Comparison of ENCODE assay signal across 20 cellular contexts in the genomic region with DNA sequence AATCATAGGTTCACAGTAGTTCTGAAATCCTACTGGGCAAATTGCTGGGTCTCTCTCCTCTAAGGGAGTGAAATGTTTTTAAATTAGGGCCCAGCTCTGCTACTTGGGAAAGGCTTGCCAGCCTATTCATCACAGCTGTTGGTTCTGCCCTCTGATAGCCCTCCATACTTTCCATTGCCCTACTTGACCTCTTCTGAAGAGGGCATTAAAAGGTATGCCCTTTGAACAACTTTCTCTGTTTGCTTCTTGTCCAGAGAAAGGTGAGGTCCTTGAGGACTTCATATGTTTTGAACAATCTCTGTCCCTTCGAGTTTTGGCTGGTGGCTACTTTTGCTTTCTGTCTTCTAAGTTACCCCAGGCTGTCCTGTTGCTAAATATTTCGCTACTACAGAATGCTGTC.
"Had no signal": no experiment of that assay in that cellular context is flagged by ENCODE, and none has a peak within 500 bp of the region (broad histone marks: within the 10 kb centered on the region; RNA-seq: fewer than 3 reads in every experiment).

No MANE protein-coding gene starts in this region.

- H3K9me3 ChIP-seq: adrenal gland, colonic mucosa, pancreas, suprapubic skin had no signal

- H3K27me3 ChIP-seq: adrenal gland, breast epithelium, colonic mucosa, pancreas, stomach, suprapubic skin had no signal

- ATAC-seq: activated T-helper 17 cell treated with anti-CD3 and anti-CD28 coated beads, Interleukin-2, amount 50 U/mL, for 72 hours; pancreas; stimulated activated memory B cell treated with anti-CD40 and anti-IgM and Interleukin-4, amounts not matched to agents 10 μg/mL and 1 μg/mL and 100 μg/mL, for 72 hours had no signal

- H3K4me3 ChIP-seq: adrenal gland, breast epithelium, colonic mucosa, pancreas, SK-N-MC, stomach, suprapubic skin had no signal

- H3K27ac ChIP-seq: adrenal gland, breast epithelium, colonic mucosa, pancreas, SK-N-MC, stomach, suprapubic skin had no signal

- DNase-seq: activated CD4-positive, alpha-beta T cell treated with anti-CD3 and anti-CD28 coated beads for 1 hour; activated CD4-positive, alpha-beta T cell treated with anti-CD3 and anti-CD28 coated beads, Interleukin-2, amount 50 U/mL, for 4 hours; activated CD8-positive, alpha-beta memory T cell treated with anti-CD3 and anti-CD28 coated beads for 24 hours; activated CD8-positive, alpha-beta memory T cell treated with anti-CD3 and anti-CD28 coated beads, Interleukin-2, amount 50 U/mL, for 4 hours; activated naive CD4-positive, alpha-beta T cell; activated T-cell treated with anti-CD3 and anti-CD28 coated beads, Interleukin-2, amount 50 U/mL, for 24 hours; adrenal gland; colonic mucosa; kidney; pancreas; right cardiac atrium; small intestine; stimulated activated CD4-positive, alpha-beta T cell treated with anti-CD3 and anti-CD28 coated beads, Interleukin-2, amount 100 ng/mL, for 24 hours; stomach; trophoblast cell had no signal

- H3K36me3 ChIP-seq: adrenal gland, breast epithelium, colonic mucosa, pancreas, stomach, suprapubic skin had no signal

- H3K4me1 ChIP-seq: adrenal gland, breast epithelium, colonic mucosa, pancreas had no signal
